ENCODE assay signal across 20 cellular contexts in genomic region chr5:89954901-89955300, GRCh38.
DNase-seq lines count a peak whose midpoint lies in the region; FAIRE-seq and TF ChIP-seq lines count a peak whose summit lies in the region.
"Had no signal": no experiment of that assay in that cellular context is flagged by ENCODE, and none has a peak within 500 bp of the region (broad histone marks: within the 10 kb centered on the region; RNA-seq: fewer than 3 reads in every experiment).

No MANE protein-coding gene starts in this region.

- H3K9me3 Mint-ChIP-seq in endodermal cell (no peaks in the 10 kb centered on the region), neural progenitor cell (no peaks in the 10 kb centered on the region)

- no peaks in the 10 kb centered on the region for H3K36me3 Mint-ChIP-seq in endodermal cell (ENCODE audit: low read depth)
- no peaks in the 10 kb centered on the region for H3K36me3 Mint-ChIP-seq in neural progenitor cell
- H3K36me3 Mint-ChIP-seq: CD4-positive, CD25-positive, alpha-beta regulatory T cell; CD8-positive, alpha-beta memory T cell had no signal

- H3K79me2 ChIP-seq in neural progenitor cell (ENCODE audit: low read depth) = no peaks in the 10 kb centered on the region

- H3K4me3 Mint-ChIP-seq in endodermal cell (no peak overlapping the region), neural progenitor cell (no peak overlapping the region)
- H3K4me3 Mint-ChIP-seq: CD4-positive, CD25-positive, alpha-beta regulatory T cell; CD8-positive, alpha-beta memory T cell had no signal

- DNase-seq in D721Med (ENCODE audit: insufficient read length, low spot score) (no peak), SW480 (ENCODE audit: low spot score) (peak; percentile 2), endodermal cell (peak; percentile 47), neural progenitor cell (ENCODE audit: low spot score) (peak; percentile 21), NCI-H2171 (lab: John Stamatoyannopoulos, UW) (no peak), DMS153 (lab: John Stamatoyannopoulos, UW) (no peak)
- DNase-seq in activated T-cell treated with anti-CD3 and anti-CD28 coated beads, Interleukin-2, amount 50 U/mL, for 48 hours = no peak
- DNase-seq: ACHN; BE2C; C1 segment of cervical spinal cord; CD4-positive, CD25-positive, alpha-beta regulatory T cell; CD8-positive, alpha-beta memory T cell; COR-L47; DMS79; GDM1; GM23248 had no signal

- no peaks in the 10 kb centered on the region for H3K9me3 ChIP-seq in endodermal cell (ENCODE audit: control insufficient read depth, low read length)
- no peaks in the 10 kb centered on the region for H3K9me3 ChIP-seq in neural progenitor cell (ENCODE audit: low read depth)
- H3K9me3 ChIP-seq: BE2C, HAP-1 had no signal

- H3K9ac ChIP-seq in endodermal cell (ENCODE audit: extremely low read depth, low read length, poor library complexity, severe bottlenecking) (no peak overlapping the region), neural progenitor cell (no peak overlapping the region)
- H3K9ac ChIP-seq: GM23248 had no signal

- H3K27me3 ChIP-seq in endodermal cell (ENCODE audit: control insufficient read depth, insufficient read depth, low read length, poor library complexity, severe bottlenecking) = no peaks in the 10 kb centered on the region
- no peaks in the 10 kb centered on the region for H3K27me3 ChIP-seq in neural progenitor cell
- H3K27me3 ChIP-seq: BE2C had no signal

- H3K27ac ChIP-seq in endodermal cell (ENCODE audit: low read depth, low read length) (peak overlapping the region; percentile 41), neural progenitor cell (no peak overlapping the region)
- H3K27ac ChIP-seq: GM23248, HL-60 had no signal

- 39% methylated on average over 4 of the region's 4 CpGs; no CpG with 5 or more reads in 1 of the 2 experiments for WGBS in endodermal cell (ENCODE audit: insufficient coverage in 1 of 2, insufficient read length in 1 of 2), 2 experiments

- H3K4me3 ChIP-seq in endodermal cell (ENCODE audit: low read length) (no peak overlapping the region), neural progenitor cell (no peak overlapping the region)
- H3K4me3 ChIP-seq: GM23248, HAP-1 had no signal

- H3F3A ChIP-seq in neural progenitor cell (ENCODE audit: low read depth) = no peaks in the 10 kb centered on the region

- H3K36me3 ChIP-seq in endodermal cell (ENCODE audit: control insufficient read depth, insufficient read depth, low read length) (no peaks in the 10 kb centered on the region), neural progenitor cell (no peaks in the 10 kb centered on the region)
- H3K36me3 ChIP-seq: BE2C, HAP-1 had no signal

- H3K27me3 Mint-ChIP-seq in endodermal cell (ENCODE audit: insufficient read depth) (no peaks in the 10 kb centered on the region), neural progenitor cell (ENCODE audit: insufficient read depth, low read depth) (peaks cover 3% of the 10 kb centered on the region)
- H3K27me3 Mint-ChIP-seq: CD4-positive, CD25-positive, alpha-beta regulatory T cell; CD8-positive, alpha-beta memory T cell had no signal

- H3K4me2 ChIP-seq in neural progenitor cell = peak overlapping the region; percentile 39

- peaks cover 6% of the 10 kb centered on the region for H3K4me1 ChIP-seq in endodermal cell (ENCODE audit: control insufficient read depth, insufficient read depth, low read length)
- H3K4me1 ChIP-seq in neural progenitor cell = peaks cover 15% of the 10 kb centered on the region
- H3K4me1 ChIP-seq: BE2C, HAP-1 had no signal

- H4K20me1 ChIP-seq in neural progenitor cell (ENCODE audit: low read depth) = no peaks in the 10 kb centered on the region

- H2AFZ ChIP-seq in neural progenitor cell (replicated peaks) = no peak overlapping the region
- H2AFZ ChIP-seq: GM23248 had no signal

- no peak for TF ChIP-seq CTCF in D721Med (IDR thresholded peaks at IDR 0.05; ENCODE audit: insufficient read depth, missing control alignments)
- no peak for TF ChIP-seq CTCF in endodermal cell (conservative IDR thresholded peaks at IDR 0.05)
- no peak for TF ChIP-seq CTCF in neural progenitor cell (IDR thresholded peaks at IDR 0.05)

- FAIRE-seq in D721Med (lab: Jason Lieb, UNC) = peak; percentile 29
- FAIRE-seq: GM12892, GM18507 had no signal

- peaks cover 37% of the 10 kb centered on the region for H3K4me1 Mint-ChIP-seq in endodermal cell
- peaks cover 45% of the 10 kb centered on the region for H3K4me1 Mint-ChIP-seq in neural progenitor cell
- H3K4me1 Mint-ChIP-seq: CD4-positive, CD25-positive, alpha-beta regulatory T cell; CD8-positive, alpha-beta memory T cell had no signal

- H3K27ac Mint-ChIP-seq in endodermal cell (no peak overlapping the region), neural progenitor cell (peak overlapping the region; percentile 84)
- H3K27ac Mint-ChIP-seq: CD4-positive, CD25-positive, alpha-beta regulatory T cell; CD8-positive, alpha-beta memory T cell had no signal

Comparison
In these comparisons a context has a peak if more than half of its experiments do, and no peak if none do; other contexts are left out.
1. DNase-seq: peak in SW480 (single experiment), endodermal cell (single experiment) and neural progenitor cell (single experiment); none in D721Med (single experiment), NCI-H2171 (single experiment), activated T-cell treated with anti-CD3 and anti-CD28 coated beads, Interleukin-2, amount 50 U/mL, for 48 hours (0 of 2) and DMS153 (single experiment).